Comparison of ENCODE assay signal across 1 cellular context in genomic region chr17:38415250-38416194, GRCh38.
TF ChIP-seq lines count a peak whose summit lies in the region.

No MANE protein-coding gene starts in this region.

TF ChIP-seq in HepG2, 621 proteins besides CTCF, POLR2A, EP300 and RAD21 (continued from another document and continues in another):
- TF ChIP-seq, protein P1, sequence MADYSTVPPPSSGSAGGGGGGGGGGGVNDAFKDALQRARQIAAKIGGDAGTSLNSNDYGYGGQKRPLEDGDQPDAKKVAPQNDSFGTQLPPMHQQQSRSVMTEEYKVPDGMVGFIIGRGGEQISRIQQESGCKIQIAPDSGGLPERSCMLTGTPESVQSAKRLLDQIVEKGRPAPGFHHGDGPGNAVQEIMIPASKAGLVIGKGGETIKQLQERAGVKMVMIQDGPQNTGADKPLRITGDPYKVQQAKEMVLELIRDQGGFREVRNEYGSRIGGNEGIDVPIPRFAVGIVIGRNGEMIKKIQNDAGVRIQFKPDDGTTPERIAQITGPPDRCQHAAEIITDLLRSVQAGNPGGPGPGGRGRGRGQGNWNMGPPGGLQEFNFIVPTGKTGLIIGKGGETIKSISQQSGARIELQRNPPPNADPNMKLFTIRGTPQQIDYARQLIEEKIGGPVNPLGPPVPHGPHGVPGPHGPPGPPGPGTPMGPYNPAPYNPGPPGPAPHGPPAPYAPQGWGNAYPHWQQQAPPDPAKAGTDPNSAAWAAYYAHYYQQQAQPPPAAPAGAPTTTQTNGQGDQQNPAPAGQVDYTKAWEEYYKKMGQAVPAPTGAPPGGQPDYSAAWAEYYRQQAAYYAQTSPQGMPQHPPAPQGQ (CRISPR knock-in tag; IDR thresholded peaks at IDR 0.05; ENCODE audit: borderline replicate concordance): no peak
- TF ChIP-seq BCL6 (CRISPR knock-in tag; IDR thresholded peaks at IDR 0.05): 0 out of 2 replicates have a peak, but pooled peaks have one; percentile 14
- TF ChIP-seq, protein P2, sequence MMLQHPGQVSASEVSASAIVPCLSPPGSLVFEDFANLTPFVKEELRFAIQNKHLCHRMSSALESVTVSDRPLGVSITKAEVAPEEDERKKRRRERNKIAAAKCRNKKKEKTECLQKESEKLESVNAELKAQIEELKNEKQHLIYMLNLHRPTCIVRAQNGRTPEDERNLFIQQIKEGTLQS (CRISPR knock-in tag; IDR thresholded peaks at IDR 0.05): peak; percentile 98
- peak; percentile 63; the same call in 1 of the 2 replicates for TF ChIP-seq BORCS8-MEF2B (CRISPR knock-in tag; IDR thresholded peaks at IDR 0.05)
- TF ChIP-seq, protein P3, sequence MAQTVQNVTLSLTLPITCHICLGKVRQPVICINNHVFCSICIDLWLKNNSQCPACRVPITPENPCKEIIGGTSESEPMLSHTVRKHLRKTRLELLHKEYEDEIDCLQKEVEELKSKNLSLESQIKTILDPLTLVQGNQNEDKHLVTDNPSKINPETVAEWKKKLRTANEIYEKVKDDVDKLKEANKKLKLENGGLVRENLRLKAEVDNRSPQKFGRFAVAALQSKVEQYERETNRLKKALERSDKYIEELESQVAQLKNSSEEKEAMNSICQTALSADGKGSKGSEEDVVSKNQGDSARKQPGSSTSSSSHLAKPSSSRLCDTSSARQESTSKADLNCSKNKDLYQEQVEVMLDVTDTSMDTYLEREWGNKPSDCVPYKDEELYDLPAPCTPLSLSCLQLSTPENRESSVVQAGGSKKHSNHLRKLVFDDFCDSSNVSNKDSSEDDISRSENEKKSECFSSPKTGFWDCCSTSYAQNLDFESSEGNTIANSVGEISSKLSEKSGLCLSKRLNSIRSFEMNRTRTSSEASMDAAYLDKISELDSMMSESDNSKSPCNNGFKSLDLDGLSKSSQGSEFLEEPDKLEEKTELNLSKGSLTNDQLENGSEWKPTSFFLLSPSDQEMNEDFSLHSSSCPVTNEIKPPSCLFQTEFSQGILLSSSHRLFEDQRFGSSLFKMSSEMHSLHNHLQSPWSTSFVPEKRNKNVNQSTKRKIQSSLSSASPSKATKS (CRISPR knock-in tag; IDR thresholded peaks at IDR 0.05): no peak
- TF ChIP-seq ZBTB10 (CRISPR knock-in tag; IDR thresholded peaks at IDR 0.05; ENCODE audit: borderline replicate concordance): no peak
- TF ChIP-seq ZNF121 (CRISPR knock-in tag; IDR thresholded peaks at IDR 0.05): no peak
- TF ChIP-seq ELF3 (CRISPR knock-in tag; IDR thresholded peaks at IDR 0.05): peak; percentile 54; the same call in 1 of the 2 replicates
- TF ChIP-seq TCF7 (IDR thresholded peaks at IDR 0.05; ENCODE audit: low read depth): no peak; the same call in 1 of the 2 replicates
- no peak for TF ChIP-seq MLX (CRISPR knock-in tag; IDR thresholded peaks at IDR 0.05)
- TF ChIP-seq PRPF4 (IDR thresholded peaks at IDR 0.05; ENCODE audit: low read depth, low read length, poor library complexity, severe bottlenecking): no peak
- no peak for TF ChIP-seq SYNCRIP (IDR thresholded peaks at IDR 0.05; ENCODE audit: insufficient read depth, low read depth, low read length)
- TF ChIP-seq ZNF354B (CRISPR knock-in tag; IDR thresholded peaks at IDR 0.05): no peak
- TF ChIP-seq ZNF17 (CRISPR knock-in tag; IDR thresholded peaks at IDR 0.05): no peak
- peak; percentile 51 to 100; a peak in 3 of 4 replicates for TF ChIP-seq ATF4 (CRISPR knock-in tag; IDR thresholded peaks at IDR 0.05)
- no peak for TF ChIP-seq ZNF773 (CRISPR knock-in tag; IDR thresholded peaks at IDR 0.05; ENCODE audit: borderline replicate concordance)
- no peak for TF ChIP-seq TOE1 (CRISPR knock-in tag; IDR thresholded peaks at IDR 0.05)
- TF ChIP-seq WIZ (CRISPR knock-in tag; IDR thresholded peaks at IDR 0.05): no peak
- TF ChIP-seq PAXIP1 (CRISPR knock-in tag; conservative IDR thresholded peaks at IDR 0.05): peak; percentile 53; the same call in 1 of the 2 replicates
- 0 out of 2 replicates have a peak, but pooled peaks have one; percentile 71 for TF ChIP-seq ZNF224 (CRISPR knock-in tag; IDR thresholded peaks at IDR 0.05)
- no peak for TF ChIP-seq ZFP62 (CRISPR knock-in tag; IDR thresholded peaks at IDR 0.05)
- peak; percentile 70; the same call in 1 of the 2 replicates for TF ChIP-seq SALL1 (CRISPR knock-in tag; IDR thresholded peaks at IDR 0.05)
- peak; percentile 66 for TF ChIP-seq NR2C2 (CRISPR knock-in tag; IDR thresholded peaks at IDR 0.05; ENCODE audit: borderline replicate concordance)
- TF ChIP-seq ZFP90 (CRISPR knock-in tag; IDR thresholded peaks at IDR 0.05; ENCODE audit: borderline replicate concordance): no peak; the same call in 1 of the 2 replicates
- TF ChIP-seq CENPT (CRISPR knock-in tag; IDR thresholded peaks at IDR 0.05; ENCODE audit: low read depth): no peak
- TF ChIP-seq FOSL2 (CRISPR knock-in tag; IDR thresholded peaks at IDR 0.05): peak; percentile 70; the same call in 1 of the 2 replicates
- TF ChIP-seq AFF4 (CRISPR knock-in tag; IDR thresholded peaks at IDR 0.05): no peak
- no peak for TF ChIP-seq ZFP1 (CRISPR knock-in tag; IDR thresholded peaks at IDR 0.05)
- TF ChIP-seq NCOA1 (CRISPR knock-in tag; IDR thresholded peaks at IDR 0.05): no peak
- 0 out of 2 replicates have a peak, but pooled peaks have one; percentile 72 for TF ChIP-seq ZNF296 (CRISPR knock-in tag; conservative IDR thresholded peaks at IDR 0.05)
- no peak for TF ChIP-seq ATF1 (CRISPR knock-in tag; IDR thresholded peaks at IDR 0.05)
- no peak for TF ChIP-seq EEA1 (CRISPR knock-in tag; IDR thresholded peaks at IDR 0.05; ENCODE audit: borderline replicate concordance)
- TF ChIP-seq ZNF430 (CRISPR knock-in tag; IDR thresholded peaks at IDR 0.05): no peak
- TF ChIP-seq HOXD1 (CRISPR knock-in tag; IDR thresholded peaks at IDR 0.05): peak; percentile 21; the same call in 1 of the 2 replicates
- no peak for TF ChIP-seq CHD2 (IDR thresholded peaks at IDR 0.05; ENCODE audit: low read depth, low read length)
- no peak for TF ChIP-seq RBM22 (optimal IDR thresholded peaks at IDR 0.05; ENCODE audit: low read length)
- no peak for TF ChIP-seq NFRKB (IDR thresholded peaks at IDR 0.05)
- TF ChIP-seq ZNF263 (CRISPR knock-in tag; IDR thresholded peaks at IDR 0.05): peak; percentile 8; the same call in 1 of the 2 replicates
- no peak for TF ChIP-seq ONECUT2 (CRISPR knock-in tag; IDR thresholded peaks at IDR 0.05)
- no peak for TF ChIP-seq AGO2 (optimal IDR thresholded peaks at IDR 0.05; ENCODE audit: low read depth, low read length)
- TF ChIP-seq ZNF790 (CRISPR knock-in tag; IDR thresholded peaks at IDR 0.05; ENCODE audit: borderline replicate concordance): no peak
- TF ChIP-seq PHF5A (CRISPR knock-in tag; IDR thresholded peaks at IDR 0.05; ENCODE audit: low read depth, unreplicated experiment): no peak
- TF ChIP-seq LCORL (IDR thresholded peaks at IDR 0.05): peak; percentile 44; the same call in 1 of the 2 replicates
- TF ChIP-seq LCORL (CRISPR knock-in tag; IDR thresholded peaks at IDR 0.05): peak; percentile 61; the same call in 1 of the 2 replicates
- no peak; the same call in 1 of the 2 replicates for TF ChIP-seq REL (CRISPR knock-in tag; conservative IDR thresholded peaks at IDR 0.05)
- no peak for TF ChIP-seq ZNF326 (CRISPR knock-in tag; IDR thresholded peaks at IDR 0.05; ENCODE audit: borderline replicate concordance)
- peak; percentile 42 for TF ChIP-seq XRCC5 (optimal IDR thresholded peaks at IDR 0.05; ENCODE audit: low read length)
- TF ChIP-seq ZNF580 (CRISPR knock-in tag; IDR thresholded peaks at IDR 0.05; ENCODE audit: borderline replicate concordance, low read depth): peak; percentile 51; the same call in 1 of the 2 replicates
- TF ChIP-seq SMARCC2 (IDR thresholded peaks at IDR 0.05): no peak
- TF ChIP-seq SAFB2 (CRISPR knock-in tag; IDR thresholded peaks at IDR 0.05; ENCODE audit: borderline replicate concordance, low read depth): no peak
- TF ChIP-seq AKAP8 (CRISPR knock-in tag; IDR thresholded peaks at IDR 0.05): no peak
- TF ChIP-seq ZNF160 (CRISPR knock-in tag; IDR thresholded peaks at IDR 0.05): no peak
- TF ChIP-seq CC2D1A (CRISPR knock-in tag; IDR thresholded peaks at IDR 0.05): no peak
- TF ChIP-seq PAF1 (CRISPR knock-in tag; IDR thresholded peaks at IDR 0.05): no peak
